In genomic region chr17:74987418-74987908, GRCh38 we compare ENCODE assay signal across 8 cellular contexts. TPM values are rescaled to one million over a fixed set of nuclear protein-coding genes. Genes with fewer than 3 reads are reported as not detected.
DNase-seq lines count a peak whose midpoint lies in the region; ATAC-seq and TF ChIP-seq lines count a peak whose summit lies in the region.

TSS of gene CDR2L (plus strand) at chr17:74987632. CDS start at chr17:74988044, 412 bp downstream.

- H3K27ac ChIP-seq in mammary epithelial cell (ENCODE audit: insufficient read depth, low read depth, low read length) (peak within 1 kb of the TSS; percentile 72), skin epidermis (peak within 1 kb of the TSS; percentile 23 to 92 (median 86))

- H3K9me3 ChIP-seq in mammary epithelial cell (replicated peaks; ENCODE audit: insufficient read depth, low read length) = no peaks in the 10 kb centered on the region

- peak within 1 kb of the TSS; percentile 78 for H3K4me3 ChIP-seq in WI38 (ENCODE audit: low read depth, low read length)
- H3K4me3 ChIP-seq in mammary epithelial cell (replicated peaks in 1 of 3; ENCODE audit: insufficient read depth in 1 of 3, low read depth in 2 of 3, low read length in 3 of 3) = peak within 1 kb of the TSS; percentile 83 to 92 (median 84)
- peak within 1 kb of the TSS; percentile 54 to 85 (median 68) for H3K4me3 ChIP-seq in skin epidermis

- TF ChIP-seq CTCF in WI38 (IDR thresholded peaks at IDR 0.05; ENCODE audit: low read depth, low read length) = no peak
- no peak for TF ChIP-seq CTCF in mammary epithelial cell (conservative IDR thresholded peaks at IDR 0.05 in 1 of 2, IDR thresholded peaks at IDR 0.05 in 1 of 2; ENCODE audit: extremely low read depth in 1 of 2, insufficient read depth in 1 of 2, low read depth in 1 of 2, low read length in 2 of 2)

- 0% methylated on average over 14 of the region's 51 CpGs for WGBS in mammary epithelial cell (ENCODE audit: low coverage, missing lambda C conversion rate)

- H3K36me3 ChIP-seq in mammary epithelial cell (ENCODE audit: insufficient read depth, low read length) = no peaks in the 10 kb centered on the region

- peaks cover 38% of the 10 kb centered on the region for H3K79me2 ChIP-seq in mammary epithelial cell (ENCODE audit: insufficient read depth, low read length)

- peak within 1 kb of the TSS; percentile 82 for H3K4me2 ChIP-seq in mammary epithelial cell (ENCODE audit: insufficient read depth, low read depth, low read length)

- peak; percentile 95 for ATAC-seq in HG03103 (IDR thresholded peaks at IDR 0.05; ENCODE audit: low read depth, unreplicated experiment)

- H3K27me3 ChIP-seq in mammary epithelial cell (ENCODE audit: insufficient read depth, low read length) = no peaks in the 10 kb centered on the region

- H4K20me1 ChIP-seq in mammary epithelial cell (ENCODE audit: insufficient read depth, low read length) = no peaks in the 10 kb centered on the region

- CTCF ChIA-PET in mammary epithelial cell (lab: Charles Lee; ENCODE audit: low non-redundant PET) = no interaction called here

- intact Hi-C loops in mammary epithelial cell (cut with micrococcal nuclease) = no loop called here

- no TSS peak for BruUV-seq in mammary epithelial cell (replicated peaks; lab: Mats Ljungman, UMichigan)

- peak within 1 kb of the TSS; percentile 92 for H3K9ac ChIP-seq in mammary epithelial cell (ENCODE audit: insufficient read depth, low read length)

- DNase-seq in NK-92 treated with Interleukin-12 subunit alpha and Interleukin-12 subunit beta, amount 100 ng/mL, for 24 hours (lab: John Stamatoyannopoulos, UW) = peak; percentile 48
- DNase-seq in NK-92 (lab: John Stamatoyannopoulos, UW; ENCODE audit: unreplicated experiment) (no peak), NCI-H2196 (lab: John Stamatoyannopoulos, UW; ENCODE audit: unreplicated experiment) (peak; percentile 94), mammary epithelial cell (peak; percentile 88), iPS-NIHi11 (ENCODE audit: low spot score) (peak; percentile 94)

- H2AFZ ChIP-seq in mammary epithelial cell (ENCODE audit: low read depth, low read length) = peak within 1 kb of the TSS; percentile 91

- peaks cover 41% of the 10 kb centered on the region for H3K4me1 ChIP-seq in mammary epithelial cell (ENCODE audit: insufficient read depth, low read length)

- in situ Hi-C loops in mammary epithelial cell (cut with MboI; ENCODE audit: low sequenced_read_pairs in 2 of 2) = no loop called here

- dilution Hi-C loops in mammary epithelial cell (cut with HindIII; ENCODE audit: low sequenced_read_pairs) = no loop called here

RNA-seq across cellular contexts. Expression of gene CDR2L, which starts in this region (rescaled TPM):
- 10 to 100 TPM; 38.5 to 45.5 TPM for total RNA-seq in mammary epithelial cell
- 25.8 TPM for polyA plus RNA-seq in mammary epithelial cell
- 15.7 TPM for polyA minus RNA-seq in mammary epithelial cell
